Comparison of ENCODE assay signal across 12 cellular contexts in the genomic region with DNA sequence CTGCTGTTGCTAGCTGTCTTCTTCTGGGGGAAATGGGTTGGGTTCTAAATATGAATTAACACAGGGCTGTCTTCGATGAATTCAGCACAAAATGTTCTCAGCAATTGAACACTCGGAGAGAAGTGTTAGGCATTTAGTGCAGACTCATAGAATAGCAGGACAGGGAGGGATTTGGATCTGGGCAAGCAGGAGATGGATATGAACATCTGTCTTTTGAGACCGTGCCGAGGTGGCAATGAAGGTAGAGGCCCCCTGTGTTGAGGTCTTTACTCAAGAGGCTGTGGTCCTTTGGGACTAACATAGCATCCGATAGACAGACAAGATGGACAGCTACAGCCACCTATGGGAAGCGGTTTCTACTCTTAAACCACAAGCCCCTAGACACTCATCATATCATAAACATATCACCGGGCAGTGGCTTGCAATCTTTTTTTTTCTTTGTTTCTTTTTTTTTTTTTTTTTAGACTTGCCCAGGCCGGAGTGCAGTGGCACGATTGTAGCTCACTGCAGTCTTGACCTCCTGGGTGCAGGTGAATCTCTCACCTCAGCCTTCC. TPM values are rescaled to one million over a fixed set of nuclear protein-coding genes. Genes with fewer than 3 reads are reported as not detected.
DNase-seq lines count a peak whose midpoint lies in the region; ATAC-seq, FAIRE-seq and TF ChIP-seq lines count a peak whose summit lies in the region.
"Had no signal": no experiment of that assay in that cellular context is flagged by ENCODE, and none has a peak within 500 bp of the region (broad histone marks: within the 10 kb centered on the region; RNA-seq: fewer than 3 reads in every experiment).

No MANE protein-coding gene starts in this region.

- H3K4me2 ChIP-seq in A549: peak overlapping the region; percentile 30; the same call in 1 of the 3 replicates

- CTCF ChIA-PET in A549 (lab: Yijun Ruan, JAX): no interaction called here

- no peak overlapping the region; a peak in 1 of 6 replicates for H3K27ac ChIP-seq in A549
- peak overlapping the region; percentile 44 to 77 for H3K27ac ChIP-seq in left lung

- intact Hi-C loops in left lung (cut with DNase I) (no loop called here), left colon (cut with DNase I, micrococcal nuclease) (no loop called here)

- peaks cover 0 to 11% of the 10 kb centered on the region in 2 donors for H3K36me3 ChIP-seq in left lung

- no peaks in the 10 kb centered on the region for H3K27me3 Mint-ChIP-seq in T-helper 17 cell

- POLR2A ChIA-PET in A549 (lab: Yijun Ruan, JAX): no interaction called here

- H3K4me3 Mint-ChIP-seq in T-helper 17 cell: peak overlapping the region; percentile 72

- peaks cover 88% of the 10 kb centered on the region for H3K4me1 Mint-ChIP-seq in T-helper 17 cell

- H3K27me3 ChIP-seq in left lung: no peaks in the 10 kb centered on the region

- H3K9me3 ChIP-seq in A549 (no peaks in the 10 kb centered on the region), T-helper 17 cell (ENCODE audit: control insufficient read depth, low read length, poor library complexity, severe bottlenecking) (no peaks in the 10 kb centered on the region), left lung (no peaks in the 10 kb centered on the region)

- no peak overlapping the region for H3K4me3 ChIP-seq in A549
- H3K4me3 ChIP-seq in left lung: no peak overlapping the region

- 90% methylated on average over 9 of the region's 9 CpGs for WGBS in A549 (ENCODE audit: missing lambda C conversion rate)

- TF ChIP-seq CTCF in A549 (IDR thresholded peaks at IDR 0.05) (no peak), left lung (IDR thresholded peaks at IDR 0.05) (no peak)

- ATAC-seq in A549 (peak in 1 of 2 experiments; percentile 18; a peak in 1 of 6 replicates), GM21423 (IDR thresholded peaks at IDR 0.05; ENCODE audit: unreplicated experiment) (peak; percentile 34), T-helper 17 cell (no peak), left lung (no peak), left colon (no peak)

- no peak for FAIRE-seq in A549 (lab: Jason Lieb, UNC)
- FAIRE-seq: endometrium, H1, TTC549 had no signal

- peak overlapping the region; percentile 98 for H3K27ac Mint-ChIP-seq in T-helper 17 cell

- TF ChIP-seq POLR2A in A549 (IDR thresholded peaks at IDR 0.05; ENCODE audit: low read length): no peak

- no peak for TF ChIP-seq RAD21 in A549 (conservative IDR thresholded peaks at IDR 0.05 in 1 of 2, IDR thresholded peaks at IDR 0.05 in 1 of 2)

- no peak for TF ChIP-seq EP300 in A549 (IDR thresholded peaks at IDR 0.05)

- peaks cover 23% of the 10 kb centered on the region for H3K4me1 ChIP-seq in A549
- peaks cover 10 to 92% of the 10 kb centered on the region in 2 donors for H3K4me1 ChIP-seq in left lung

- H3K36me3 Mint-ChIP-seq in T-helper 17 cell (ENCODE audit: low read depth): peaks cover 3% of the 10 kb centered on the region

- DNase-seq in A549 (ENCODE audit: low read depth in 1 of 2, low spot score in 1 of 2): no peak
- DNase-seq in T-helper 17 cell: no peak
- no peak for DNase-seq in left lung
- DNase-seq in NCI-H146 treated with DMSO at 0.1 percent for 48 hours (lab: John Stamatoyannopoulos, UW; ENCODE audit: unreplicated experiment): no peak
- no peak for DNase-seq in NCI-H128 (lab: John Stamatoyannopoulos, UW; ENCODE audit: unreplicated experiment)
- no peak for DNase-seq in NCI-H748 treated with DMSO at 0.1 percent for 48 hours (lab: John Stamatoyannopoulos, UW)
- no peak for DNase-seq in left colon

TF ChIP-seq in A549, 52 proteins besides CTCF, POLR2A, EP300 and RAD21:
- TF ChIP-seq JUN (IDR thresholded peaks at IDR 0.05): no peak
- TF ChIP-seq GATA3 (IDR thresholded peaks at IDR 0.05; ENCODE audit: borderline replicate concordance): no peak
- no peak for TF ChIP-seq ZC3H11A (IDR thresholded peaks at IDR 0.05)
- no peak for TF ChIP-seq HOXB13 (CRISPR knock-in tag; IDR thresholded peaks at IDR 0.05; ENCODE audit: low read depth)
- no peak for TF ChIP-seq ZNF302 (CRISPR knock-in tag; IDR thresholded peaks at IDR 0.05)
- TF ChIP-seq TFCP2L1 (CRISPR knock-in tag; IDR thresholded peaks at IDR 0.05): no peak
TF ChIP-seq in A549: peak in this region for 0.

RNA-seq across cellular contexts. Expression of gene CD99, which starts 6.7 kb away (rescaled TPM):
- 111 and 136 TPM in 2 replicates for polyA plus RNA-seq in A549 (2011; rRNA removed)
- 237 and 240 TPM in 2 replicates for polyA plus RNA-seq in A549 (2012; cell fraction: cytosol; rRNA removed)
- polyA plus RNA-seq in A549 (2012; cell fraction: nucleus; rRNA removed): 129 and 130 TPM in 2 replicates
- polyA plus RNA-seq in A549 (2017; fragmentation: RNase III; extraction: RNeasy Plus Mini Kit Qiagen cat#74134 plus additional on column Dnase treatment): 172 to 199 TPM (median 176 TPM) in 3 replicates
- 71.0 and 74.8 TPM in 2 replicates for polyA minus RNA-seq in A549 (2011; rRNA and poly(A)+ RNA removed)
- total RNA-seq in T-helper 17 cell: 100 to 1,000 TPM; 227 to 275 TPM
- total RNA-seq in left lung: 100 to 1,000 TPM; 211 to 288 TPM
- total RNA-seq in left colon: 100 to 1,000 TPM; 164 to 191 TPM

RNA-seq across cellular contexts. Expression of gene XG, which starts 54.0 kb away (rescaled TPM):
- polyA plus RNA-seq in A549 (2011; rRNA removed): 0.04 and 0.06 TPM in 2 replicates
- not detected in 2 replicates for polyA plus RNA-seq in A549 (2012; cell fraction: cytosol; rRNA removed)
- 0.02 TPM in 1 of 2 replicates, not detected in the other for polyA plus RNA-seq in A549 (2012; cell fraction: nucleus; rRNA removed)
- 0.05 to 0.08 TPM in 2 of 3 replicates, not detected in the other for polyA plus RNA-seq in A549 (2017; fragmentation: RNase III; extraction: RNeasy Plus Mini Kit Qiagen cat#74134 plus additional on column Dnase treatment)
- not detected in 2 replicates for polyA minus RNA-seq in A549 (2011; rRNA and poly(A)+ RNA removed)
- total RNA-seq in T-helper 17 cell: under 1 TPM in 1 of 2 donors, not detected in 1; 0.34 TPM
- 1 to 10 TPM in 1 of 2 donors, under 1 TPM in 1; 0.38 to 1.6 TPM for total RNA-seq in left lung
- under 1 TPM in 1 of 2 donors, not detected in 1; 0.11 TPM for total RNA-seq in left colon
- total RNA-seq: neural crest cell had no signal

Comparison
In these comparisons a context has a peak if more than half of its experiments do, and no peak if none do; other contexts are left out.
1. H3K27ac ChIP-seq: peak in left lung (2 of 2); none in A549 (0 of 2).